In the genomic region with DNA sequence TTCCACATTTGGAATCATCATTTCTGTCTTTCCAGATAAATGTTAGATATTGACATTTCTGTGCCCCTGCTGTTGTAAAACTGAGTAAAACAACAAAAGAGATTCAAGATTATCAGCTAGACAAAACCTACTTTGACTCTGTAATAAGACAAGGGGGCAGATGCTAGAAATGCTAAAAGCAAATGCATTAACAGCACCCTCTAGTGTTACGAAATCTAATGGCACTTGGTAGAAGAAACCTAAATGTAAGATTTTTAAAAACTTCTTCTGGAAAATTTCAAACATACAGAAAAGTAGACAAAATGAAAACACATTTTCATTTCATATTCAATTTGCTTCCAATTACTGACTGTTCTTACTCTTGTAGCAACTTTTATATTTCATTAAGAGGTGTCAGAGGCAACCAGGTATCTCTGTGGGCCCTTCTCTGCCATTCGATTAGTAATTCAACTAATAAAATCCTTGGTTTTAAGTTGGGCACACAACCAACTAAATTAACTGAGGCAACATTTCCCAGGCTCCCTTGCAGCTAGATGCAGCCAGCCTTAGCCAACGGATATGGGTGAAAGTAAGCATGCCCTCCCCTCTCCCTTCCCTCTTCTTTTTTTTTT, we compare ENCODE assay signal across 1 cellular context.
TF ChIP-seq lines count a peak whose summit lies in the region.

No MANE protein-coding gene starts in this region.

TF ChIP-seq in HepG2, 621 proteins besides CTCF, POLR2A, EP300 and RAD21 (continued from another document and continues in another):
- TF ChIP-seq, protein P1, sequence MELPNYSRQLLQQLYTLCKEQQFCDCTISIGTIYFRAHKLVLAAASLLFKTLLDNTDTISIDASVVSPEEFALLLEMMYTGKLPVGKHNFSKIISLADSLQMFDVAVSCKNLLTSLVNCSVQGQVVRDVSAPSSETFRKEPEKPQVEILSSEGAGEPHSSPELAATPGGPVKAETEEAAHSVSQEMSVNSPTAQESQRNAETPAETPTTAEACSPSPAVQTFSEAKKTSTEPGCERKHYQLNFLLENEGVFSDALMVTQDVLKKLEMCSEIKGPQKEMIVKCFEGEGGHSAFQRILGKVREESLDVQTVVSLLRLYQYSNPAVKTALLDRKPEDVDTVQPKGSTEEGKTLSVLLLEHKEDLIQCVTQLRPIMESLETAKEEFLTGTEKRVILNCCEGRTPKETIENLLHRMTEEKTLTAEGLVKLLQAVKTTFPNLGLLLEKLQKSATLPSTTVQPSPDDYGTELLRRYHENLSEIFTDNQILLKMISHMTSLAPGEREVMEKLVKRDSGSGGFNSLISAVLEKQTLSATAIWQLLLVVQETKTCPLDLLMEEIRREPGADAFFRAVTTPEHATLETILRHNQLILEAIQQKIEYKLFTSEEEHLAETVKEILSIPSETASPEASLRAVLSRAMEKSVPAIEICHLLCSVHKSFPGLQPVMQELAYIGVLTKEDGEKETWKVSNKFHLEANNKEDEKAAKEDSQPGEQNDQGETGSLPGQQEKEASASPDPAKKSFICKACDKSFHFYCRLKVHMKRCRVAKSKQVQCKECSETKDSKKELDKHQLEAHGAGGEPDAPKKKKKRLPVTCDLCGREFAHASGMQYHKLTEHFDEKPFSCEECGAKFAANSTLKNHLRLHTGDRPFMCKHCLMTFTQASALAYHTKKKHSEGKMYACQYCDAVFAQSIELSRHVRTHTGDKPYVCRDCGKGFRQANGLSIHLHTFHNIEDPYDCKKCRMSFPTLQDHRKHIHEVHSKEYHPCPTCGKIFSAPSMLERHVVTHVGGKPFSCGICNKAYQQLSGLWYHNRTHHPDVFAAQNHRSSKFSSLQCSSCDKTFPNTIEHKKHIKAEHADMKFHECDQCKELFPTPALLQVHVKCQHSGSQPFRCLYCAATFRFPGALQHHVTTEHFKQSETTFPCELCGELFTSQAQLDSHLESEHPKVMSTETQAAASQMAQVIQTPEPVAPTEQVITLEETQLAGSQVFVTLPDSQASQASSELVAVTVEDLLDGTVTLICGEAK (IDR thresholded peaks at IDR 0.05), result no peak
- TF ChIP-seq, protein P1 (CRISPR knock-in tag; IDR thresholded peaks at IDR 0.05), result no peak
- TF ChIP-seq RNF2 (conservative IDR thresholded peaks at IDR 0.05; ENCODE audit: low read depth) (no peak), NR2F6 (IDR thresholded peaks at IDR 0.05) (no peak), NR2F6 (CRISPR knock-in tag; IDR thresholded peaks at IDR 0.05) (0 out of 2 replicates have a peak, but pooled peaks have one; percentile 30), ZNF138 (CRISPR knock-in tag; IDR thresholded peaks at IDR 0.05; ENCODE audit: low read depth) (no peak), BORCS8-MEF2B (CRISPR knock-in tag; IDR thresholded peaks at IDR 0.05) (no peak), CERS6 (CRISPR knock-in tag; IDR thresholded peaks at IDR 0.05) (no peak), SNRNP70 (IDR thresholded peaks at IDR 0.05; ENCODE audit: low read depth, low read length) (no peak), LCORL (IDR thresholded peaks at IDR 0.05) (no peak), LCORL (CRISPR knock-in tag; IDR thresholded peaks at IDR 0.05) (0 out of 2 replicates have a peak, but pooled peaks have one; percentile 23), SRSF1 (optimal IDR thresholded peaks at IDR 0.05; ENCODE audit: low read depth, low read length) (no peak), NFYC (CRISPR knock-in tag; IDR thresholded peaks at IDR 0.05) (no peak), KLF12 (CRISPR knock-in tag; IDR thresholded peaks at IDR 0.05; ENCODE audit: borderline replicate concordance) (no peak), SOX5 (CRISPR knock-in tag; IDR thresholded peaks at IDR 0.05; ENCODE audit: borderline replicate concordance) (0 out of 2 replicates have a peak, but pooled peaks have one; percentile 11), PBX2 (CRISPR knock-in tag; IDR thresholded peaks at IDR 0.05) (no peak), REXO4 (CRISPR knock-in tag; IDR thresholded peaks at IDR 0.05; ENCODE audit: borderline replicate concordance) (no peak), ZEB1 (IDR thresholded peaks at IDR 0.05; ENCODE audit: insufficient replicate concordance, low read depth) (no peak), ZNF839 (CRISPR knock-in tag; IDR thresholded peaks at IDR 0.05; ENCODE audit: borderline replicate concordance) (no peak), ZNF451 (CRISPR knock-in tag; IDR thresholded peaks at IDR 0.05) (no peak), NR3C1 (CRISPR knock-in tag; IDR thresholded peaks at IDR 0.05) (no peak), SP140L (CRISPR knock-in tag; IDR thresholded peaks at IDR 0.05; ENCODE audit: borderline replicate concordance) (no peak), ZNF614 (CRISPR knock-in tag; IDR thresholded peaks at IDR 0.05; ENCODE audit: borderline replicate concordance) (peak; percentile 52; the same call in 1 of the 2 replicates), SAP130 (CRISPR knock-in tag; IDR thresholded peaks at IDR 0.05; ENCODE audit: low read depth) (no peak), ZNF547 (CRISPR knock-in tag; IDR thresholded peaks at IDR 0.05) (no peak), SMC3 (IDR thresholded peaks at IDR 0.05; ENCODE audit: low read length) (peak; percentile 92), ZSCAN5A (CRISPR knock-in tag; IDR thresholded peaks at IDR 0.05; ENCODE audit: borderline replicate concordance) (no peak), ZNF790 (CRISPR knock-in tag; IDR thresholded peaks at IDR 0.05; ENCODE audit: borderline replicate concordance) (no peak), ZNF235 (CRISPR knock-in tag; IDR thresholded peaks at IDR 0.05; ENCODE audit: borderline replicate concordance) (no peak), CEBPB (IDR thresholded peaks at IDR 0.05; ENCODE audit: borderline replicate concordance, low read depth, low read length) (peak; percentile 80), SMAD9 (CRISPR knock-in tag; IDR thresholded peaks at IDR 0.05) (no peak), PRPF4 (IDR thresholded peaks at IDR 0.05; ENCODE audit: low read depth, low read length, poor library complexity, severe bottlenecking) (no peak), TBX2 (CRISPR knock-in tag; IDR thresholded peaks at IDR 0.05; ENCODE audit: borderline replicate concordance) (no peak), ZNF577 (CRISPR knock-in tag; IDR thresholded peaks at IDR 0.05; ENCODE audit: borderline replicate concordance, low read depth) (no peak), SOX6 (IDR thresholded peaks at IDR 0.05) (no peak), SOX6 (CRISPR knock-in tag; IDR thresholded peaks at IDR 0.05) (no peak)
- TF ChIP-seq, protein P2, sequence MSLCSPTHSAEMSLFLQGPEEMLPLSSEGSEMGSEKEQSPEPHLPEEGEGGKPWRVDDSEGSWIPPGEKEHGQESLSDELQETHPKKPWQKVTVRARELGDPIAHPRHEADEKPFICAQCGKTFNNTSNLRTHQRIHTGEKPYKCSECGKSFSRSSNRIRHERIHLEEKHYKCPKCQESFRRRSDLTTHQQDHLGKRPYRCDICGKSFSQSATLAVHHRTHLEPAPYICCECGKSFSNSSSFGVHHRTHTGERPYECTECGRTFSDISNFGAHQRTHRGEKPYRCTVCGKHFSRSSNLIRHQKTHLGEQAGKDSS (CRISPR knock-in tag; IDR thresholded peaks at IDR 0.05; ENCODE audit: borderline replicate concordance, low read depth), result no peak
- TF ChIP-seq, protein P3, sequence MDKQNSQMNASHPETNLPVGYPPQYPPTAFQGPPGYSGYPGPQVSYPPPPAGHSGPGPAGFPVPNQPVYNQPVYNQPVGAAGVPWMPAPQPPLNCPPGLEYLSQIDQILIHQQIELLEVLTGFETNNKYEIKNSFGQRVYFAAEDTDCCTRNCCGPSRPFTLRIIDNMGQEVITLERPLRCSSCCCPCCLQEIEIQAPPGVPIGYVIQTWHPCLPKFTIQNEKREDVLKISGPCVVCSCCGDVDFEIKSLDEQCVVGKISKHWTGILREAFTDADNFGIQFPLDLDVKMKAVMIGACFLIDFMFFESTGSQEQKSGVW (CRISPR knock-in tag; IDR thresholded peaks at IDR 0.05; ENCODE audit: borderline replicate concordance), result no peak
- TF ChIP-seq, protein P4, sequence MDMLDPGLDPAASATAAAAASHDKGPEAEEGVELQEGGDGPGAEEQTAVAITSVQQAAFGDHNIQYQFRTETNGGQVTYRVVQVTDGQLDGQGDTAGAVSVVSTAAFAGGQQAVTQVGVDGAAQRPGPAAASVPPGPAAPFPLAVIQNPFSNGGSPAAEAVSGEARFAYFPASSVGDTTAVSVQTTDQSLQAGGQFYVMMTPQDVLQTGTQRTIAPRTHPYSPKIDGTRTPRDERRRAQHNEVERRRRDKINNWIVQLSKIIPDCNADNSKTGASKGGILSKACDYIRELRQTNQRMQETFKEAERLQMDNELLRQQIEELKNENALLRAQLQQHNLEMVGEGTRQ (IDR thresholded peaks at IDR 0.05; ENCODE audit: low read depth, low read length), result no peak
- TF ChIP-seq, protein P4 (CRISPR knock-in tag; IDR thresholded peaks at IDR 0.05; ENCODE audit: borderline replicate concordance), result no peak
- TF ChIP-seq, protein P5, sequence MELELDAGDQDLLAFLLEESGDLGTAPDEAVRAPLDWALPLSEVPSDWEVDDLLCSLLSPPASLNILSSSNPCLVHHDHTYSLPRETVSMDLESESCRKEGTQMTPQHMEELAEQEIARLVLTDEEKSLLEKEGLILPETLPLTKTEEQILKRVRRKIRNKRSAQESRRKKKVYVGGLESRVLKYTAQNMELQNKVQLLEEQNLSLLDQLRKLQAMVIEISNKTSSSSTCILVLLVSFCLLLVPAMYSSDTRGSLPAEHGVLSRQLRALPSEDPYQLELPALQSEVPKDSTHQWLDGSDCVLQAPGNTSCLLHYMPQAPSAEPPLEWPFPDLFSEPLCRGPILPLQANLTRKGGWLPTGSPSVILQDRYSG (CRISPR knock-in tag; IDR thresholded peaks at IDR 0.05), result 0 out of 2 replicates have a peak, but pooled peaks have one; percentile 16
